8 cellular contexts compared by ENCODE assay signal in the genomic region with DNA sequence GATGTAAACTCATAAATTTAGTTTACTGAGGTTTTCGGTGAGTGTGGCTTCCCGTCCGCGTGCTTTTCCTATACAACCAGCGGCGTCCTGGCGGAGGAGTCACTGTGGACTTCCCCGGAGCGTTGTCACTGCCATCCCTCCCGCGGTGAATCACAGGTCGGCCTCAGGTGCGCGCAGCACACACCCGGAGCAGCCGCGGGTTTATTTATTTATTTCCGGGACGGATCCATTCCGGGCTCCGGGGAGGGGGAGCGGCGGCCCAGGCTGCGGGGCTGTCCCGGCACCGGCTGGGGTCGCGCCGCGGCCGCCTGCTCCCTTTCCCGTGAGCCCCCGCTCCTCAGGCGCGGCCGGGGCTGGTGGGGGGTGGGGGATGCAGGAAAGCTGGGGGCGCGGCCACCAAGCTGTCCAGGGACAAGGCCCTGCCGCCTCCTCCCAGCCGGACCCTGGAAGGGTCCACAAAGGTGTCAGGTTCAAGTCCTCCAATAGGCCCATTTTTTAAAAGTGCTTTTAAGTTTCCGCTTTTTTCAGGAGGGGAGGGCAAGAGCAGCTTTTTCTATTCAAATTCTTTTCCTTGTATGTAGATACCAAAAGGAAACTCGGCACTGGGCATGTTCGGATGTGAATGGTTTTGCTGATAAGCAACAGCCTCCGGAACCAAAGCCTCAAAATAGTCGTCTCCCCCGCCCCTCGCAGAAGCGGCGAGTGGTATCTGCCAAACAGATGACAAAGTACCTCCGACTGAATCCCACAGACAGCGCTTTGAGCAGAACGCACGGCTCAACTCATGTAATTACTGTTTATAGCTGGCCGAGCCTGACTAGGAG.
DNase-seq lines count a peak whose midpoint lies in the region; TF ChIP-seq lines count a peak whose summit lies in the region.

No MANE protein-coding gene starts in this region.

- DNase-seq in D341Med (ENCODE audit: low spot score) (peak; percentile 74), HCEC 1CT (peak; percentile 88), NCI-H1417 (lab: John Stamatoyannopoulos, UW) (peak; percentile 75 to 92 (median 88)), anterior cingulate cortex (lab: John Stamatoyannopoulos, UW) (peak in 54 of 58 donors; percentile 7 to 75 (median 44)), right atrium auricular region (ENCODE audit: low spot score) (peak; percentile 95), progenitor cell of endocrine pancreas (ENCODE audit: low spot score, unreplicated experiment) (peak; percentile 78), type B pancreatic cell (ENCODE audit: extremely low spot score, unreplicated experiment) (peak; percentile 83)
- DNase-seq in T-helper 2 cell treated with Interferon-gamma antibody and Interleukin-4, amounts not matched to agents 5 μg/mL and 100 μg/mL, for 36 hours (ENCODE audit: low spot score) = peak; percentile 86

- H3K36me3 ChIP-seq in right atrium auricular region = no peaks in the 10 kb centered on the region

- H3K4me3 ChIP-seq in right atrium auricular region = peak overlapping the region; percentile 62 to 65

- peaks cover 44% of the 10 kb centered on the region for H3K4me1 Mint-ChIP-seq in T-helper 2 cell treated with Interferon-gamma antibody and Interleukin-4, amounts not matched to agents 5 μg/mL and 100 μg/mL, for 36 hours (ENCODE audit: low read depth)
- peaks cover 34% of the 10 kb centered on the region for H3K4me1 Mint-ChIP-seq in progenitor cell of endocrine pancreas (ENCODE audit: low read depth)
- H3K4me1 Mint-ChIP-seq in type B pancreatic cell (ENCODE audit: unreplicated experiment) = peaks cover 33% of the 10 kb centered on the region

- no peaks in the 10 kb centered on the region for H3K9me3 ChIP-seq in right atrium auricular region

- H3K4me1 ChIP-seq in right atrium auricular region = peaks cover 0 to 47% of the 10 kb centered on the region in 2 donors

- peak overlapping the region; percentile 89 to 90 for H3K27ac ChIP-seq in right atrium auricular region

- H3K9me3 Mint-ChIP-seq in T-helper 2 cell treated with Interferon-gamma antibody and Interleukin-4, amounts not matched to agents 5 μg/mL and 100 μg/mL, for 36 hours = no peaks in the 10 kb centered on the region
- H3K9me3 Mint-ChIP-seq in progenitor cell of endocrine pancreas (ENCODE audit: low read depth) (no peaks in the 10 kb centered on the region), type B pancreatic cell (no peaks in the 10 kb centered on the region)

- peak overlapping the region; percentile 83 for H3K27ac Mint-ChIP-seq in T-helper 2 cell treated with Interferon-gamma antibody and Interleukin-4, amounts not matched to agents 5 μg/mL and 100 μg/mL, for 36 hours
- peak overlapping the region; percentile 96 for H3K27ac Mint-ChIP-seq in progenitor cell of endocrine pancreas
- peak overlapping the region; percentile 98 for H3K27ac Mint-ChIP-seq in type B pancreatic cell

- peaks cover 6% of the 10 kb centered on the region for H3K36me3 Mint-ChIP-seq in T-helper 2 cell treated with Interferon-gamma antibody and Interleukin-4, amounts not matched to agents 5 μg/mL and 100 μg/mL, for 36 hours (ENCODE audit: low read depth)
- no peaks in the 10 kb centered on the region for H3K36me3 Mint-ChIP-seq in progenitor cell of endocrine pancreas (ENCODE audit: insufficient read depth)
- H3K36me3 Mint-ChIP-seq in type B pancreatic cell = peaks cover 3% of the 10 kb centered on the region

- no peaks in the 10 kb centered on the region for H3K27me3 ChIP-seq in right atrium auricular region

- TF ChIP-seq CTCF in right atrium auricular region (IDR thresholded peaks at IDR 0.05) (peak in 1 of 2 donors; percentile 27), progenitor cell of endocrine pancreas (IDR thresholded peaks at IDR 0.05; ENCODE audit: unreplicated experiment) (no peak), type B pancreatic cell (conservative IDR thresholded peaks at IDR 0.05) (no peak)

- peak overlapping the region; percentile 88 for H3K4me3 Mint-ChIP-seq in T-helper 2 cell treated with Interferon-gamma antibody and Interleukin-4, amounts not matched to agents 5 μg/mL and 100 μg/mL, for 36 hours
- H3K4me3 Mint-ChIP-seq in progenitor cell of endocrine pancreas (ENCODE audit: low read depth) (peak overlapping the region; percentile 88), type B pancreatic cell (peak overlapping the region; percentile 94)

- H3K27me3 Mint-ChIP-seq in T-helper 2 cell treated with Interferon-gamma antibody and Interleukin-4, amounts not matched to agents 5 μg/mL and 100 μg/mL, for 36 hours (ENCODE audit: low read depth) = peaks cover 10% of the 10 kb centered on the region
- no peaks in the 10 kb centered on the region for H3K27me3 Mint-ChIP-seq in progenitor cell of endocrine pancreas
- H3K27me3 Mint-ChIP-seq in type B pancreatic cell = no peaks in the 10 kb centered on the region

Comparison
In these comparisons a context has a peak if more than half of its experiments do, and no peak if none do; other contexts are left out.
1. Peak in every context shown above with its lines: DNase-seq, H3K4me3 ChIP-seq and H3K27ac ChIP-seq.
2. DNase-seq: peak in every context shown above with its lines; median percentile 95 in right atrium auricular region; 88 in HCEC 1CT; 88 in NCI-H1417; 86 in T-helper 2 cell treated with Interferon-gamma antibody and Interleukin-4, amounts not matched to agents 5 μg/mL and 100 μg/mL, for 36 hours; 83 in type B pancreatic cell; 78 in progenitor cell of endocrine pancreas; 74 in D341Med; 44 in anterior cingulate cortex.